9 cellular contexts compared by ENCODE assay signal in genomic region chr1:209106237-209106741, GRCh38.
A peak's percentile ranks its signal among the peaks of the same experiment; 100 is the strongest.
DNase-seq lines count a peak whose midpoint lies in the region; ATAC-seq and TF ChIP-seq lines count a peak whose summit lies in the region.
"Had no signal": no experiment of that assay in that cellular context is flagged by ENCODE, and none has a peak within 500 bp of the region (broad histone marks: within the 10 kb centered on the region; RNA-seq: fewer than 3 reads in every experiment).

No MANE protein-coding gene starts in this region.

- 42 to 51% methylated on average over 8 of the region's 8 CpGs for WGBS in thyroid gland, 2 donors

- H3K36me3 ChIP-seq in MG63 (no peaks in the 10 kb centered on the region), adipocyte (ENCODE audit: control insufficient read depth, insufficient read depth, low read length, severe bottlenecking) (no peaks in the 10 kb centered on the region), thyroid gland (no peaks in the 10 kb centered on the region)
- H3K36me3 ChIP-seq: esophagus squamous epithelium had no signal

- H3K27ac ChIP-seq in thyroid gland, result no peak overlapping the region

- no peaks in the 10 kb centered on the region for H3K4me1 ChIP-seq in adipocyte (ENCODE audit: control insufficient read depth, insufficient read depth, low read length)
- no peaks in the 10 kb centered on the region for H3K4me1 ChIP-seq in thyroid gland
- H3K4me1 ChIP-seq: esophagus squamous epithelium had no signal

- H3K4me3 ChIP-seq in MG63 (no peak overlapping the region), adipocyte (ENCODE audit: low read length) (no peak overlapping the region), thyroid gland (replicated peaks in 1 of 3) (no peak overlapping the region)
- H3K4me3 ChIP-seq: esophagus squamous epithelium had no signal

- H3K9me3 ChIP-seq in MG63 (no peaks in the 10 kb centered on the region), adipocyte (ENCODE audit: control insufficient read depth, low read length) (no peaks in the 10 kb centered on the region), thyroid gland (no peaks in the 10 kb centered on the region)
- H3K9me3 ChIP-seq: esophagus squamous epithelium had no signal

- H3K9ac ChIP-seq in adipocyte (ENCODE audit: low read length), result no peak overlapping the region

- intact Hi-C loops in thyroid gland (cut with DNase I), result no loop called here

- DNase-seq in DMS 273 (lab: John Stamatoyannopoulos, UW; ENCODE audit: unreplicated experiment) (peak; percentile 92), MG63 (peak; percentile 95), adipocyte (ENCODE audit: low read depth) (peak; percentile 37), left lobe of liver (ENCODE audit: low spot score) (peak; percentile 61), thyroid gland (no peak)
- no peak for DNase-seq in stimulated activated CD4-positive, alpha-beta T cell treated with anti-CD3 and anti-CD28 coated beads, Interleukin-4, amount 100 ng/mL, for 1 hour
- DNase-seq: esophagus squamous epithelium had no signal

- peak; percentile 97 for ATAC-seq in left lobe of liver
- ATAC-seq in GM21447 (IDR thresholded peaks at IDR 0.05; ENCODE audit: unreplicated experiment), result no peak
- no peak for ATAC-seq in HG03280 (IDR thresholded peaks at IDR 0.05; ENCODE audit: unreplicated experiment)

- H3K27me3 ChIP-seq in MG63 (no peaks in the 10 kb centered on the region), adipocyte (replicated peaks; ENCODE audit: control insufficient read depth, insufficient read depth, low read length) (peaks cover 20% of the 10 kb centered on the region), thyroid gland (no peaks in the 10 kb centered on the region)

- TF ChIP-seq POLR2A in thyroid gland (IDR thresholded peaks at IDR 0.05), result no peak

- TF ChIP-seq CTCF in thyroid gland (IDR thresholded peaks at IDR 0.05), result no peak

Comparison
In these comparisons a context has a peak if more than half of its experiments do, and no peak if none do; other contexts are left out.
1. DNase-seq: peak in DMS 273 (single experiment), MG63 (single experiment), adipocyte (single experiment) and left lobe of liver (single experiment); none in stimulated activated CD4-positive, alpha-beta T cell treated with anti-CD3 and anti-CD28 coated beads, Interleukin-4, amount 100 ng/mL, for 1 hour (single experiment) and thyroid gland (0 of 2).